ENCODE assay signal across 20 cellular contexts in genomic region chr2:188659656-188660406, GRCh38.
A peak's percentile ranks its signal among the peaks of the same experiment; 100 is the strongest.
DNase-seq lines count a peak whose midpoint lies in the region; ATAC-seq and TF ChIP-seq lines count a peak whose summit lies in the region.
"Had no signal": no experiment of that assay in that cellular context is flagged by ENCODE, and none has a peak within 500 bp of the region (broad histone marks: within the 10 kb centered on the region; RNA-seq: fewer than 3 reads in every experiment).

No MANE protein-coding gene starts in this region.

- no peak overlapping the region for H2AFZ ChIP-seq in PC-3 (ENCODE audit: low read length)
- H2AFZ ChIP-seq: parathyroid adenoma had no signal

- no peaks in the 10 kb centered on the region for H3K9me2 ChIP-seq in PC-3 (replicated peaks; ENCODE audit: low read length)

- TF ChIP-seq CTCF in PC-3 (conservative IDR thresholded peaks at IDR 0.05; ENCODE audit: low read depth, low read length) (no peak), cardiac fibroblast (IDR thresholded peaks at IDR 0.05; ENCODE audit: low read depth, low read length) (no peak)

- no peaks in the 10 kb centered on the region for H3K9me3 ChIP-seq in PC-3 (ENCODE audit: low read length)
- H3K9me3 ChIP-seq: heart left ventricle, Peyer's patch, uterus had no signal

- H3F3A ChIP-seq in PC-3 (ENCODE audit: low read length, unreplicated experiment), result no peaks in the 10 kb centered on the region

- DNase-seq in EH (ENCODE audit: low read depth) (peak; percentile 89), PC-3 (peak; percentile 83), cardiac fibroblast (ENCODE audit: low read depth in 2 of 2) (peak; percentile 57 to 90), myocyte (ENCODE audit: low read depth) (peak; percentile 6), SHP77 (lab: John Stamatoyannopoulos, UW) (no peak), NOMO-1 treated with DMSO at 0.1 percent for 48 hours (lab: John Stamatoyannopoulos, UW; ENCODE audit: unreplicated experiment) (no peak)
- DNase-seq: activated CD8-positive, alpha-beta memory T cell treated with anti-CD3 and anti-CD28 coated beads, Interleukin-2, amount 50 U/mL, for 48 hours; activated naive CD4-positive, alpha-beta T cell treated with anti-CD3 and anti-CD28 coated beads, Interleukin-2, amount 50 U/mL, for 16 hours; central memory CD4-positive, alpha-beta T cell; DMS79 treated with DMSO at 0.1 percent for 48 hours; endodermal cell; heart left ventricle; NCI-H1930; NCI-H69; Peyer's patch; uterus had no signal

- H3K4me2 ChIP-seq in PC-3 (ENCODE audit: low read length), result no peak overlapping the region

- H3K9ac ChIP-seq in PC-3 (ENCODE audit: low read length), result no peak overlapping the region
- H3K9ac ChIP-seq: parathyroid adenoma had no signal

- no peaks in the 10 kb centered on the region for H3K27me3 ChIP-seq in PC-3 (ENCODE audit: low read length)
- H3K27me3 ChIP-seq: heart left ventricle, Peyer's patch, uterus had no signal

- H3K4me3 ChIP-seq in PC-3 (ENCODE audit: low read length), result no peak overlapping the region
- no peak overlapping the region for H3K4me3 ChIP-seq in cardiac fibroblast (replicated peaks in 1 of 2; ENCODE audit: low read depth in 2 of 2, low read length in 2 of 2)
- H3K4me3 ChIP-seq: heart left ventricle, Peyer's patch, uterus had no signal

- ATAC-seq in PC-3 (peak; percentile 97), GM18519 (IDR thresholded peaks at IDR 0.05; ENCODE audit: low FRiP score, unreplicated experiment) (no peak), HG03571 (IDR thresholded peaks at IDR 0.05; ENCODE audit: unreplicated experiment) (no peak)
- ATAC-seq: heart left ventricle had no signal

- H3K36me3 ChIP-seq in PC-3 (ENCODE audit: low read depth, low read length), result no peaks in the 10 kb centered on the region
- H3K36me3 ChIP-seq: heart left ventricle, Peyer's patch, uterus had no signal

- H3K4me1 ChIP-seq in PC-3 (ENCODE audit: insufficient read depth, low read length), result peaks cover 6% of the 10 kb centered on the region; the same call in 1 of the 2 replicates
- H3K4me1 ChIP-seq: heart left ventricle, parathyroid adenoma, Peyer's patch had no signal

- H4K20me1 ChIP-seq in PC-3 (ENCODE audit: low read length), result no peaks in the 10 kb centered on the region

- no peaks in the 10 kb centered on the region for H3K79me2 ChIP-seq in PC-3 (ENCODE audit: low read length)
- H3K79me2 ChIP-seq: parathyroid adenoma had no signal

- CTCF ChIA-PET in PC-3 (lab: Charles Lee), result no interaction called here

- BruUV-seq in PC-3 (replicated peaks; lab: Mats Ljungman, UMichigan), result no TSS peak

- intact Hi-C loops in PC-3 (cut with micrococcal nuclease), result loop anchor here (10.0 kb wide), 2 partner anchors 45 to 135 kb away; no protein-coding TSS in a partner anchor

- POLR2A ChIA-PET in PC-3 (lab: Charles Lee; ENCODE audit: unreplicated experiment), result interaction anchor here (0.7 kb wide), 1 partner anchor 128 kb away, joined by 4 read pairs; no protein-coding TSS in a partner anchor

- H3K27ac ChIP-seq in PC-3 (ENCODE audit: low read length), result no peak overlapping the region
- H3K27ac ChIP-seq: C4-2B, heart left ventricle, parathyroid adenoma, Peyer's patch, uterus had no signal

Comparison
In these comparisons a context has a peak if more than half of its experiments do, and no peak if none do; other contexts are left out.
1. DNase-seq: peak in EH (single experiment), PC-3 (single experiment), cardiac fibroblast (2 of 2) and myocyte (single experiment); none in SHP77 (0 of 2) and NOMO-1 treated with DMSO at 0.1 percent for 48 hours (single experiment).